9 cellular contexts compared by ENCODE assay signal in genomic region chr13:106565127-106565775, GRCh38. TPM values are rescaled to one million over a fixed set of nuclear protein-coding genes. Genes with fewer than 3 reads are reported as not detected.
A peak's percentile ranks its signal among the peaks of the same experiment; 100 is the strongest.
DNase-seq lines count a peak whose midpoint lies in the region; ATAC-seq and TF ChIP-seq lines count a peak whose summit lies in the region.
"Had no signal": no experiment of that assay in that cellular context is flagged by ENCODE, and none has a peak within 500 bp of the region (broad histone marks: within the 10 kb centered on the region; RNA-seq: fewer than 3 reads in every experiment).

No MANE protein-coding gene starts in this region.

- CTCF ChIA-PET in AG04450 (lab: Charles Lee) = interaction anchor here (0.8 to 2.7 kb wide), 5 partner anchors 11 to 1994 kb away, joined by 3 to 12 read pairs (median 4); partner anchors contain the start of gene EFNB2
- CTCF ChIA-PET in HCT116 (lab: Charles Lee) = interaction anchor here (1.7 kb wide), 1 partner anchor 55 kb away, joined by 4 read pairs; no protein-coding TSS in a partner anchor

- POLR2A ChIA-PET in AG04450 (lab: Yijun Ruan, JAX) (interaction anchor here (2.2 kb wide), 1 partner anchor 30 kb away, joined by 6 read pairs; the partner anchor contains the start of gene EFNB2), HCT116 (lab: Charles Lee) (no interaction called here)

- intact Hi-C loops in HCT116 (cut with micrococcal nuclease) = no loop called here

- no peak for TF ChIP-seq POLR2A in HCT116 (IDR thresholded peaks at IDR 0.05; ENCODE audit: borderline replicate concordance, extremely low read depth, insufficient read depth, insufficient read length)

- ATAC-seq in HCT116 (no peak), GM18858 (IDR thresholded peaks at IDR 0.05; ENCODE audit: unreplicated experiment) (no peak)

- TF ChIP-seq CTCF in AG04450 (IDR thresholded peaks at IDR 0.05; ENCODE audit: low read depth, low read length) (no peak), HCT116 (IDR thresholded peaks at IDR 0.05 in 2 of 3, conservative IDR thresholded peaks at IDR 0.05 in 1 of 3; ENCODE audit: borderline replicate concordance in 1 of 3, insufficient read depth in 1 of 3, low read depth in 2 of 3, low read length in 2 of 3) (no peak)

- no peak overlapping the region for H3K27ac ChIP-seq in AG04450 (ENCODE audit: low read depth, low read length)
- no peak overlapping the region for H3K27ac ChIP-seq in HCT116 (ENCODE audit: low read depth, low read length)
- H3K27ac ChIP-seq in muscle layer of colon (ENCODE audit: low read depth, low read length) = peak overlapping the region; percentile 19

- H3K4me2 ChIP-seq in HCT116 (ENCODE audit: low read length) = peak overlapping the region; percentile 87

- H3K27ac Mint-ChIP-seq in activated naive CD8-positive, alpha-beta T cell treated with anti-CD3 and anti-CD28 coated beads for 36 hours = peak overlapping the region; percentile 0

- H3K4me3 ChIP-seq in AG04450 (ENCODE audit: low read depth, low read length) (peak overlapping the region; percentile 83), HCT116 (replicated peaks in 1 of 2; ENCODE audit: low read depth in 1 of 2, low read length in 2 of 2) (no peak overlapping the region), muscle layer of colon (ENCODE audit: low read depth in 1 of 2, low read length in 2 of 2) (peak overlapping the region in 1 of 2 donors; percentile 2)

- DNase-seq in AG04450 (ENCODE audit: low read depth, low spot score) = no peak
- DNase-seq in HCT116 (ENCODE audit: low read depth, low spot score) = no peak
- DNase-seq in activated naive CD8-positive, alpha-beta T cell treated with anti-CD3 and anti-CD28 coated beads for 36 hours = no peak
- DNase-seq in NK-92 treated with Interleukin-12 subunit alpha and Interleukin-12 subunit beta, amount 100 ng/mL, for 24 hours (lab: John Stamatoyannopoulos, UW) = no peak
- DNase-seq in NCI-H2227 treated with DMSO at 0.1 percent for 48 hours (lab: John Stamatoyannopoulos, UW) = no peak
- no peak for DNase-seq in effector CD4-positive, alpha-beta T cell
- DNase-seq: cerebellar nuclear complex had no signal

- H4K20me1 ChIP-seq in HCT116 (ENCODE audit: insufficient read depth) = peaks cover 57% of the 10 kb centered on the region; the same call in 1 of the 2 replicates

- H3K36me3 Mint-ChIP-seq in activated naive CD8-positive, alpha-beta T cell treated with anti-CD3 and anti-CD28 coated beads for 36 hours = peaks cover 38% of the 10 kb centered on the region

- H3K9me2 ChIP-seq in HCT116 (ENCODE audit: insufficient read depth) = no peaks in the 10 kb centered on the region

- H3K9me3 ChIP-seq in AG04450 (ENCODE audit: control insufficient read depth, insufficient read depth, low read length) (peaks cover under 1% of the 10 kb centered on the region; the same call in 1 of the 2 replicates), HCT116 (ENCODE audit: control insufficient read depth in 1 of 2, insufficient read depth in 1 of 2, low read depth in 1 of 2, low read length in 2 of 2) (no peaks in the 10 kb centered on the region), muscle layer of colon (ENCODE audit: low read length) (no peaks in the 10 kb centered on the region)

- peaks cover 58% of the 10 kb centered on the region for H3K4me1 Mint-ChIP-seq in activated naive CD8-positive, alpha-beta T cell treated with anti-CD3 and anti-CD28 coated beads for 36 hours

- H3K36me3 ChIP-seq in HCT116 (ENCODE audit: control insufficient read depth in 1 of 2, insufficient read depth in 2 of 2, low read length in 2 of 2) (no peaks in the 10 kb centered on the region), muscle layer of colon (ENCODE audit: insufficient read depth, low read length) (no peaks in the 10 kb centered on the region)

- no TSS peak for BruUV-seq in HCT116 (replicated peaks; lab: Mats Ljungman, UMichigan)

- H3K9me3 Mint-ChIP-seq in activated naive CD8-positive, alpha-beta T cell treated with anti-CD3 and anti-CD28 coated beads for 36 hours = no peaks in the 10 kb centered on the region

- H3K4me1 ChIP-seq in HCT116 (ENCODE audit: control insufficient read depth in 1 of 2, insufficient read depth in 2 of 2, low read length in 2 of 2) (peaks cover 20 to 38% of the 10 kb centered on the region in 2 experiments), muscle layer of colon (ENCODE audit: insufficient read depth, low read length) (peaks cover 52% of the 10 kb centered on the region)

- no peak overlapping the region for H3K9ac ChIP-seq in HCT116 (ENCODE audit: low read length)
- H3K9ac ChIP-seq in muscle layer of colon (ENCODE audit: low read length) = no peak overlapping the region

- peak overlapping the region; percentile 92 for H3K4me3 Mint-ChIP-seq in activated naive CD8-positive, alpha-beta T cell treated with anti-CD3 and anti-CD28 coated beads for 36 hours

- H3K79me2 ChIP-seq in HCT116 (ENCODE audit: insufficient read depth, low read length) = peaks cover 78% of the 10 kb centered on the region

- RAD21 ChIA-PET in HCT116 (lab: Charles Lee; ENCODE audit: low non-redundant PET in 1 of 2, low total read pairs in 2 of 2, uncharacterized antibody in 2 of 2, unreplicated experiment in 2 of 2) = no interaction called here

- no peaks in the 10 kb centered on the region for H3K27me3 Mint-ChIP-seq in activated naive CD8-positive, alpha-beta T cell treated with anti-CD3 and anti-CD28 coated beads for 36 hours

- H2AFZ ChIP-seq in HCT116 (ENCODE audit: low read depth, low read length, poor library complexity, severe bottlenecking) = no peak overlapping the region

- H3K27me3 ChIP-seq in AG04450 (ENCODE audit: control insufficient read depth, insufficient read depth, low read length) (no peaks in the 10 kb centered on the region), HCT116 (ENCODE audit: insufficient read depth, low read length) (no peaks in the 10 kb centered on the region), muscle layer of colon (ENCODE audit: control insufficient read depth in 1 of 2, insufficient read depth in 2 of 2, low read length in 2 of 2) (no peaks in the 10 kb centered on the region)

- TF ChIP-seq RAD21 in HCT116 (IDR thresholded peaks at IDR 0.05; ENCODE audit: low read depth) = no peak

TF ChIP-seq in HCT116, 20 proteins besides CTCF, POLR2A, EP300 and RAD21:
- TF ChIP-seq, protein P1, sequence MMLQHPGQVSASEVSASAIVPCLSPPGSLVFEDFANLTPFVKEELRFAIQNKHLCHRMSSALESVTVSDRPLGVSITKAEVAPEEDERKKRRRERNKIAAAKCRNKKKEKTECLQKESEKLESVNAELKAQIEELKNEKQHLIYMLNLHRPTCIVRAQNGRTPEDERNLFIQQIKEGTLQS (IDR thresholded peaks at IDR 0.05) = no peak

RNA-seq across cellular contexts. Expression of gene ARGLU1, which starts 2.7 kb away (rescaled TPM):
- polyA plus RNA-seq in AG04450 (2011; rRNA removed) = 53.3 and 80.3 TPM in 2 replicates
- polyA minus RNA-seq in AG04450 (2011; rRNA and poly(A)+ RNA removed) = 7.6 and 11.6 TPM in 2 replicates
- 57.8 TPM for total RNA-seq in HCT116 (2021; ENCODE audit: unreplicated experiment)
- 35.8 and 38.3 TPM in 2 replicates for polyA plus RNA-seq in HCT116 (2012)
- total RNA-seq in activated naive CD8-positive, alpha-beta T cell treated with anti-CD3 and anti-CD28 coated beads for 36 hours = 10 to 100 TPM; 65.3 to 72.7 TPM

RNA-seq across cellular contexts. Expression of gene EFNB2, which starts 29.8 kb away (rescaled TPM):
- polyA plus RNA-seq in AG04450 (2011; rRNA removed) = 2.6 and 3.0 TPM in 2 replicates
- 4.0 and 4.6 TPM in 2 replicates for polyA minus RNA-seq in AG04450 (2011; rRNA and poly(A)+ RNA removed)
- total RNA-seq in HCT116 (2021; ENCODE audit: unreplicated experiment) = 30.9 TPM
- polyA plus RNA-seq in HCT116 (2012) = 13.5 and 18.0 TPM in 2 replicates
- total RNA-seq in activated naive CD8-positive, alpha-beta T cell treated with anti-CD3 and anti-CD28 coated beads for 36 hours = under 1 TPM; 0.06 to 0.08 TPM

Comparison
In these comparisons a context has a peak if more than half of its experiments do, and no peak if none do; other contexts are left out.
1. RNA of gene EFNB2, which starts 29.8 kb away (total RNA-seq): 30.9 TPM in HCT116 (single experiment); 0.06 to 0.08 TPM in activated naive CD8-positive, alpha-beta T cell treated with anti-CD3 and anti-CD28 coated beads for 36 hours; every median in the first group is over 10 times any median in the second.